In the genomic region with DNA sequence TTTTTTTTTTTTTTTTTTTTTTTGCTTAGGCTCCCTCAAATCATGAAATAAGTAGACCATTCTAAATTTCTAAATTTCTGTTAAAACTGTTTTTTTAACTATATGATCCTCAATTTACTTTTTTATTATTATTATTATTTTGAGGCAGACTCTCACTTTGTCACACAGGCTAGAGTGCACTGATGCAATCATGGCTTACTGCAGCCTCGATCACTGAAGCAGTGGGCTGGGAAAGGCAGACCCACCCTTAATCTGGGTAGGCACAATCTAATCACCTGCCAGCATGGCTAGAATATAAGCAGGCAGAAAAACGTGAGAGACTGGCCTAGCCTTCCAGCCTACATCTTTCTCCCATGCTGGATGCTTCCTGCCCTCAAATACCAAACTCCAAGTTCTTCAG, we compare ENCODE assay signal across 11 cellular contexts. TPM values are rescaled to one million over a fixed set of nuclear protein-coding genes. Genes with fewer than 3 reads are reported as not detected.
DNase-seq lines count a peak whose midpoint lies in the region; ATAC-seq, FAIRE-seq and TF ChIP-seq lines count a peak whose summit lies in the region.
"Had no signal": no experiment of that assay in that cellular context is flagged by ENCODE, and none has a peak within 500 bp of the region (broad histone marks: within the 10 kb centered on the region; RNA-seq: fewer than 3 reads in every experiment).

No MANE protein-coding gene starts in this region.

- peaks cover 35% of the 10 kb centered on the region for H3K36me3 Mint-ChIP-seq in T-helper 2 cell treated with Interferon-gamma antibody and Interleukin-4, amounts not matched to agents 5 μg/mL and 100 μg/mL, for 36 hours (ENCODE audit: low read depth)
- H3K36me3 Mint-ChIP-seq in activated T-helper 17 cell treated with anti-CD3 and anti-CD28 coated beads, Interleukin-2, amount 50 U/mL, for 72 hours (ENCODE audit: low read depth), result peaks cover 68% of the 10 kb centered on the region

- TF ChIP-seq CTCF in DOHH2 (IDR thresholded peaks at IDR 0.05; ENCODE audit: low read depth, low read length, poor library complexity, severe bottlenecking) (no peak), ovary (IDR thresholded peaks at IDR 0.05) (no peak)

- peaks cover 25% of the 10 kb centered on the region for H3K4me1 ChIP-seq in DOHH2 (ENCODE audit: control insufficient read depth, low read length)
- H3K4me1 ChIP-seq in mucosa of stomach (ENCODE audit: control insufficient read depth, insufficient read depth, low read length), result peaks cover 14% of the 10 kb centered on the region
- peaks cover 2% of the 10 kb centered on the region for H3K4me1 ChIP-seq in ovary (ENCODE audit: insufficient read depth)

- peaks cover 16% of the 10 kb centered on the region; the same call in 1 of the 2 replicates for H3K36me3 ChIP-seq in DOHH2 (ENCODE audit: control insufficient read depth, low read length)
- H3K36me3 ChIP-seq in mucosa of stomach (ENCODE audit: control insufficient read depth, insufficient read depth, low read length), result no peaks in the 10 kb centered on the region
- no peaks in the 10 kb centered on the region for H3K36me3 ChIP-seq in ovary

- H3K27ac ChIP-seq in DOHH2 (ENCODE audit: low read depth, low read length) (no peak overlapping the region), ovary (no peak overlapping the region)
- H3K27ac ChIP-seq: coronary artery had no signal

- H3K27me3 ChIP-seq in DOHH2 (ENCODE audit: control insufficient read depth, low read length), result no peaks in the 10 kb centered on the region
- no peaks in the 10 kb centered on the region for H3K27me3 ChIP-seq in mucosa of stomach (ENCODE audit: control insufficient read depth, insufficient read depth, low read length)
- no peaks in the 10 kb centered on the region for H3K27me3 ChIP-seq in ovary

- no peaks in the 10 kb centered on the region for H4K20me1 ChIP-seq in DOHH2 (ENCODE audit: control insufficient read depth, insufficient read depth, low read depth, low read length)

- no peak overlapping the region for H3K4me3 ChIP-seq in DOHH2 (ENCODE audit: low read length)
- H3K4me3 ChIP-seq in mucosa of stomach (ENCODE audit: low read length), result no peak overlapping the region
- H3K4me3 ChIP-seq in ovary, result no peak overlapping the region
- H3K4me3 ChIP-seq: coronary artery, K562 had no signal

- no peak for ATAC-seq in activated T-helper 17 cell treated with anti-CD3 and anti-CD28 coated beads, Interleukin-2, amount 50 U/mL, for 72 hours (replicated peaks)
- ATAC-seq: left ventricle myocardium superior had no signal

- no peaks in the 10 kb centered on the region for H3K27me3 Mint-ChIP-seq in T-helper 2 cell treated with Interferon-gamma antibody and Interleukin-4, amounts not matched to agents 5 μg/mL and 100 μg/mL, for 36 hours (ENCODE audit: low read depth)
- no peaks in the 10 kb centered on the region for H3K27me3 Mint-ChIP-seq in activated T-helper 17 cell treated with anti-CD3 and anti-CD28 coated beads, Interleukin-2, amount 50 U/mL, for 72 hours

- peak overlapping the region; percentile 9 for H3K9ac ChIP-seq in mucosa of stomach (ENCODE audit: low read length)

- no peak for TF ChIP-seq POLR2A in ovary (IDR thresholded peaks at IDR 0.05)

- no peak for FAIRE-seq in HTR-8/SVneo (lab: Jason Lieb, UNC)

- H3K9me3 ChIP-seq in DOHH2 (ENCODE audit: control insufficient read depth, insufficient read depth, low read length), result no peaks in the 10 kb centered on the region
- H3K9me3 ChIP-seq in mucosa of stomach (ENCODE audit: control insufficient read depth, low read length), result no peaks in the 10 kb centered on the region
- no peaks in the 10 kb centered on the region for H3K9me3 ChIP-seq in ovary

- 65 to 81% (median 79%) methylated on average over 2 of the region's 2 CpGs for WGBS in ovary, 3 donors

- no peak for TF ChIP-seq EP300 in ovary (IDR thresholded peaks at IDR 0.05)

- peaks cover 2% of the 10 kb centered on the region; the same call in 1 of the 2 replicates for H3F3A ChIP-seq in DOHH2 (ENCODE audit: control insufficient read depth, insufficient read depth)

- intact Hi-C loops in ovary (cut with DNase I), result no loop called here

- H3K9me2 ChIP-seq in DOHH2 (replicated peaks; ENCODE audit: control insufficient read depth, low read length), result no peaks in the 10 kb centered on the region

- peaks cover 48% of the 10 kb centered on the region for H3K4me1 Mint-ChIP-seq in T-helper 2 cell treated with Interferon-gamma antibody and Interleukin-4, amounts not matched to agents 5 μg/mL and 100 μg/mL, for 36 hours (ENCODE audit: low read depth)
- H3K4me1 Mint-ChIP-seq in activated T-helper 17 cell treated with anti-CD3 and anti-CD28 coated beads, Interleukin-2, amount 50 U/mL, for 72 hours, result peaks cover 27% of the 10 kb centered on the region

- H3K79me2 ChIP-seq in DOHH2 (ENCODE audit: control insufficient read depth, low read length), result peaks cover 74% of the 10 kb centered on the region

- H3K4me2 ChIP-seq in DOHH2 (ENCODE audit: low read length), result 0 out of 2 replicates have a peak overlapping the region, but pooled peaks have one; percentile 4

- H3K4me3 Mint-ChIP-seq in T-helper 2 cell treated with Interferon-gamma antibody and Interleukin-4, amounts not matched to agents 5 μg/mL and 100 μg/mL, for 36 hours, result peak overlapping the region; percentile 79
- peak overlapping the region; percentile 88 for H3K4me3 Mint-ChIP-seq in activated T-helper 17 cell treated with anti-CD3 and anti-CD28 coated beads, Interleukin-2, amount 50 U/mL, for 72 hours

- DNase-seq in T-helper 2 cell treated with Interferon-gamma antibody and Interleukin-4, amounts not matched to agents 5 μg/mL and 100 μg/mL, for 36 hours (ENCODE audit: low spot score), result no peak
- DNase-seq in T-helper 2 cell, result no peak
- DNase-seq in NCI-H2227 treated with DMSO at 0.1 percent for 48 hours (lab: John Stamatoyannopoulos, UW), result no peak
- DNase-seq in ovary, result no peak
- DNase-seq in HTR-8/SVneo (ENCODE audit: insufficient read length, low spot score), result no peak
- DNase-seq: left ventricle myocardium superior had no signal

- peak overlapping the region; percentile 75 for H3K27ac Mint-ChIP-seq in T-helper 2 cell treated with Interferon-gamma antibody and Interleukin-4, amounts not matched to agents 5 μg/mL and 100 μg/mL, for 36 hours
- peak overlapping the region; percentile 93 for H3K27ac Mint-ChIP-seq in activated T-helper 17 cell treated with anti-CD3 and anti-CD28 coated beads, Interleukin-2, amount 50 U/mL, for 72 hours

- no peaks in the 10 kb centered on the region for H3K9me3 Mint-ChIP-seq in T-helper 2 cell treated with Interferon-gamma antibody and Interleukin-4, amounts not matched to agents 5 μg/mL and 100 μg/mL, for 36 hours
- H3K9me3 Mint-ChIP-seq in activated T-helper 17 cell treated with anti-CD3 and anti-CD28 coated beads, Interleukin-2, amount 50 U/mL, for 72 hours, result no peaks in the 10 kb centered on the region

RNA-seq across cellular contexts. Expression of gene ERO1A, which starts 2.4 kb away (rescaled TPM):
- 100 to 1,000 TPM; 220 to 329 TPM for total RNA-seq in activated T-helper 17 cell treated with anti-CD3 and anti-CD28 coated beads, Interleukin-2, amount 50 U/mL, for 72 hours
- total RNA-seq in ovary, result 10 to 100 TPM; 15.3 to 30.6 (median 21.4) TPM
- 10 to 100 TPM in 1 of 2 donors, 1 to 10 TPM in 1; 6.5 to 15.6 TPM for polyA plus RNA-seq in ovary

RNA-seq across cellular contexts. Expression of gene PSMC6, which starts 14.0 kb away (rescaled TPM):
- 100 to 1,000 TPM in 1 of 2 donors, 10 to 100 TPM in 1; 90.0 to 122 TPM for total RNA-seq in activated T-helper 17 cell treated with anti-CD3 and anti-CD28 coated beads, Interleukin-2, amount 50 U/mL, for 72 hours
- total RNA-seq in ovary, result 10 to 100 TPM; 52.5 to 78.5 (median 73.2) TPM
- 10 to 100 TPM; 62.4 to 64.5 TPM for polyA plus RNA-seq in ovary

RNA-seq across cellular contexts. Expression of gene STYX, which starts 37.0 kb away (rescaled TPM):
- total RNA-seq in activated T-helper 17 cell treated with anti-CD3 and anti-CD28 coated beads, Interleukin-2, amount 50 U/mL, for 72 hours, result 10 to 100 TPM; 13.4 to 14.0 TPM
- 10 to 100 TPM; 10.7 to 16.4 (median 11.5) TPM for total RNA-seq in ovary
- polyA plus RNA-seq in ovary, result 1 to 10 TPM; 8.1 to 9.9 TPM

Comparison
In these comparisons a context has a peak if more than half of its experiments do, and no peak if none do; other contexts are left out.
1. RNA of gene ERO1A, which starts 2.4 kb away (total RNA-seq): 220 to 329 TPM in activated T-helper 17 cell treated with anti-CD3 and anti-CD28 coated beads, Interleukin-2, amount 50 U/mL, for 72 hours; 15.3 to 30.6 TPM in ovary; every median in the first group is over 4 times any median in the second.